In the genomic region with DNA sequence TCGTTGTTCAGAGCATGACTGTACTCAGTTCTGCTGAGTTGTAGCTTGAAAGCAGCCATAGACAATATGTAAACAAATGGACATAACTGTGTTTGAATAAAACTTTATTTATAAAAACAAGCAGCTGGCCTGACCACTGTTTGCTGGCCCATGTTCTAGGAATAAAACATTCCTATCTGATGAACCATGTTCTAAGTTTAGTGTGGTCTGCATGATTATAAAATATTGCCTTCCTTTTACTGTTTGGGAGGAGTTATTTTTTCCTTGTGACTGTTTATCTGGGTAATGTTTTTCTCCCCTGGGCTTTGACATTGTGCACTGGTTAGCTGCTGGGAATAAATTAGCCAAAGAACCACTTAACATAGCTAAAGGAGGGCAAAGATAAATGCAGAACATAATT, we compare ENCODE assay signal across 1 cellular context.
TF ChIP-seq lines count a peak whose summit lies in the region.

No MANE protein-coding gene starts in this region.

TF ChIP-seq in HepG2, 621 proteins besides CTCF, POLR2A, EP300 and RAD21:
- TF ChIP-seq, protein P1, sequence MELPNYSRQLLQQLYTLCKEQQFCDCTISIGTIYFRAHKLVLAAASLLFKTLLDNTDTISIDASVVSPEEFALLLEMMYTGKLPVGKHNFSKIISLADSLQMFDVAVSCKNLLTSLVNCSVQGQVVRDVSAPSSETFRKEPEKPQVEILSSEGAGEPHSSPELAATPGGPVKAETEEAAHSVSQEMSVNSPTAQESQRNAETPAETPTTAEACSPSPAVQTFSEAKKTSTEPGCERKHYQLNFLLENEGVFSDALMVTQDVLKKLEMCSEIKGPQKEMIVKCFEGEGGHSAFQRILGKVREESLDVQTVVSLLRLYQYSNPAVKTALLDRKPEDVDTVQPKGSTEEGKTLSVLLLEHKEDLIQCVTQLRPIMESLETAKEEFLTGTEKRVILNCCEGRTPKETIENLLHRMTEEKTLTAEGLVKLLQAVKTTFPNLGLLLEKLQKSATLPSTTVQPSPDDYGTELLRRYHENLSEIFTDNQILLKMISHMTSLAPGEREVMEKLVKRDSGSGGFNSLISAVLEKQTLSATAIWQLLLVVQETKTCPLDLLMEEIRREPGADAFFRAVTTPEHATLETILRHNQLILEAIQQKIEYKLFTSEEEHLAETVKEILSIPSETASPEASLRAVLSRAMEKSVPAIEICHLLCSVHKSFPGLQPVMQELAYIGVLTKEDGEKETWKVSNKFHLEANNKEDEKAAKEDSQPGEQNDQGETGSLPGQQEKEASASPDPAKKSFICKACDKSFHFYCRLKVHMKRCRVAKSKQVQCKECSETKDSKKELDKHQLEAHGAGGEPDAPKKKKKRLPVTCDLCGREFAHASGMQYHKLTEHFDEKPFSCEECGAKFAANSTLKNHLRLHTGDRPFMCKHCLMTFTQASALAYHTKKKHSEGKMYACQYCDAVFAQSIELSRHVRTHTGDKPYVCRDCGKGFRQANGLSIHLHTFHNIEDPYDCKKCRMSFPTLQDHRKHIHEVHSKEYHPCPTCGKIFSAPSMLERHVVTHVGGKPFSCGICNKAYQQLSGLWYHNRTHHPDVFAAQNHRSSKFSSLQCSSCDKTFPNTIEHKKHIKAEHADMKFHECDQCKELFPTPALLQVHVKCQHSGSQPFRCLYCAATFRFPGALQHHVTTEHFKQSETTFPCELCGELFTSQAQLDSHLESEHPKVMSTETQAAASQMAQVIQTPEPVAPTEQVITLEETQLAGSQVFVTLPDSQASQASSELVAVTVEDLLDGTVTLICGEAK (IDR thresholded peaks at IDR 0.05), result peak; percentile 95
- TF ChIP-seq, protein P1 (CRISPR knock-in tag; IDR thresholded peaks at IDR 0.05), result peak; percentile 99
- no peak for TF ChIP-seq SKI (IDR thresholded peaks at IDR 0.05; ENCODE audit: partially characterized antibody)
